Comparison of ENCODE assay signal across 3 cellular contexts in the genomic region with DNA sequence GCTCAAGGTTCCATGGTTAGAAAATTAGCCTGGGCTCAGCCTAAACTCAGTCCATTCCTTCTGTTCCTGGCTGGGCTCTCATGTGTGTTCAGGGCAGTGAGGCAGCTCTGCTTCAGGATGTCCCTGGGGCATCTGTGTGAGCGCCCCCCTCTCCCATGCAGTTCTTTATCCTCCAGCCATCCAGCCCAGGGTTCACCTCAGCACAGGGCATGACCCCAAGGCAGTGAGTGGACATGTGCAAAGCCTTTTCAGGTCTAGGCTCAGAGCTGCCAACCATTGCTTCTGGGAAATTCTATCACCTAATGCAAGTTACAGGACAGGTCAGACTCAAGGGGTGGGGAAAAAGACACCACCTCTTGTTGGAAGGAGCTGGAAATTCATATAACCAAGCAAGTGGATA. TPM values are rescaled to one million over a fixed set of nuclear protein-coding genes. Genes with fewer than 3 reads are reported as not detected.
"Had no signal": no experiment of that assay in that cellular context is flagged by ENCODE, and none has a peak within 500 bp of the region (broad histone marks: within the 10 kb centered on the region; RNA-seq: fewer than 3 reads in every experiment).

No MANE protein-coding gene starts in this region.

RNA-seq across cellular contexts. Expression of a gene that starts 30.4 kb away (rescaled TPM):
- total RNA-seq: naive thymus-derived CD8-positive, alpha-beta T cell; natural killer cell treated with Interleukin-12 subunit alpha and Interleukin-12 subunit beta and Interleukin-15 and Interleukin-18, amount 100 ng/mL, for 72 hours; osteocyte had no signal
- polyA plus RNA-seq: naive thymus-derived CD8-positive, alpha-beta T cell had no signal
